ENCODE assay signal across 1 cellular context in genomic region chr1:107056426-107057196, GRCh38.
TF ChIP-seq lines count a peak whose summit lies in the region.

PRMT6 (plus strand) TSS chr1:107056674; CDS start chr1:107056716, 42 bp downstream.

TF ChIP-seq in HepG2, 621 proteins besides CTCF, POLR2A, EP300 and RAD21 (continued from another document and continues in another):
- TF ChIP-seq ZNF280B (CRISPR knock-in tag; IDR thresholded peaks at IDR 0.05; ENCODE audit: borderline replicate concordance) (0 out of 2 replicates have a peak, but pooled peaks have one; percentile 28), ZNF337 (CRISPR knock-in tag; IDR thresholded peaks at IDR 0.05; ENCODE audit: borderline replicate concordance, low read depth) (peak; percentile 87; the same call in 1 of the 2 replicates), YEATS2 (CRISPR knock-in tag; IDR thresholded peaks at IDR 0.05; ENCODE audit: borderline replicate concordance) (peak; percentile 52; the same call in 1 of the 2 replicates), HCFC1 (IDR thresholded peaks at IDR 0.05; ENCODE audit: low read depth, low read length) (peak; percentile 80), ZNF572 (CRISPR knock-in tag; IDR thresholded peaks at IDR 0.05) (0 out of 2 replicates have a peak, but pooled peaks have one; percentile 46), PRDM15 (CRISPR knock-in tag; IDR thresholded peaks at IDR 0.05) (0 out of 2 replicates have a peak, but pooled peaks have one; percentile 21), MTERF4 (CRISPR knock-in tag; IDR thresholded peaks at IDR 0.05) (peak; percentile 72), ZBTB44 (CRISPR knock-in tag; IDR thresholded peaks at IDR 0.05) (no peak), FOXC1 (CRISPR knock-in tag; IDR thresholded peaks at IDR 0.05; ENCODE audit: borderline replicate concordance) (peak; percentile 80), ZNF556 (CRISPR knock-in tag; IDR thresholded peaks at IDR 0.05; ENCODE audit: borderline replicate concordance) (peak; percentile 34; the same call in 1 of the 2 replicates), NRL (CRISPR knock-in tag; IDR thresholded peaks at IDR 0.05; ENCODE audit: borderline replicate concordance) (0 out of 2 replicates have a peak, but pooled peaks have one; percentile 53), ZMYM4 (CRISPR knock-in tag; IDR thresholded peaks at IDR 0.05) (peak; percentile 59), JDP2 (CRISPR knock-in tag; IDR thresholded peaks at IDR 0.05; ENCODE audit: borderline replicate concordance) (no peak), ZNF780A (CRISPR knock-in tag; IDR thresholded peaks at IDR 0.05) (no peak), KDM2A (CRISPR knock-in tag; IDR thresholded peaks at IDR 0.05; ENCODE audit: borderline replicate concordance, low read depth) (peak; percentile 72), DBP (CRISPR knock-in tag; IDR thresholded peaks at IDR 0.05; ENCODE audit: not compliant biosample characterization) (no peak), ZC3H13 (CRISPR knock-in tag; IDR thresholded peaks at IDR 0.05) (peak; percentile 51), ZNF598 (CRISPR knock-in tag; IDR thresholded peaks at IDR 0.05; ENCODE audit: borderline replicate concordance) (peak; percentile 84; the same call in 1 of the 2 replicates), PBX2 (CRISPR knock-in tag; IDR thresholded peaks at IDR 0.05) (no peak), E2F5 (CRISPR knock-in tag; conservative IDR thresholded peaks at IDR 0.05) (peak; percentile 70; the same call in 1 of the 2 replicates), ZNF263 (CRISPR knock-in tag; IDR thresholded peaks at IDR 0.05) (no peak), ZBTB38 (CRISPR knock-in tag; IDR thresholded peaks at IDR 0.05) (peak; percentile 85; the same call in 1 of the 2 replicates), MED13 (CRISPR knock-in tag; IDR thresholded peaks at IDR 0.05) (peak; percentile 32; the same call in 1 of the 2 replicates), TFAP4 (IDR thresholded peaks at IDR 0.05; ENCODE audit: borderline replicate concordance, low read depth) (no peak), GATAD2A (CRISPR knock-in tag; IDR thresholded peaks at IDR 0.05) (peak; percentile 27; the same call in 1 of the 2 replicates), AGO2 (optimal IDR thresholded peaks at IDR 0.05; ENCODE audit: low read depth, low read length) (peak; percentile 48), ZNF3 (CRISPR knock-in tag; IDR thresholded peaks at IDR 0.05) (no peak), ZSCAN21 (CRISPR knock-in tag; IDR thresholded peaks at IDR 0.05; ENCODE audit: borderline replicate concordance) (peak; percentile 74; the same call in 1 of the 2 replicates), SALL2 (CRISPR knock-in tag; IDR thresholded peaks at IDR 0.05) (0 out of 2 replicates have a peak, but pooled peaks have one; percentile 64), NCOA1 (CRISPR knock-in tag; IDR thresholded peaks at IDR 0.05) (peak; percentile 31; the same call in 1 of the 2 replicates), ZNF225 (CRISPR knock-in tag; IDR thresholded peaks at IDR 0.05) (no peak), ZNF274 (CRISPR knock-in tag; IDR thresholded peaks at IDR 0.05) (peak; percentile 63; the same call in 1 of the 2 replicates), ZNF124 (CRISPR knock-in tag; IDR thresholded peaks at IDR 0.05) (peak; percentile 60; the same call in 1 of the 2 replicates), ZNF281 (CRISPR knock-in tag; IDR thresholded peaks at IDR 0.05; ENCODE audit: borderline replicate concordance) (no peak)
- TF ChIP-seq, protein P1, sequence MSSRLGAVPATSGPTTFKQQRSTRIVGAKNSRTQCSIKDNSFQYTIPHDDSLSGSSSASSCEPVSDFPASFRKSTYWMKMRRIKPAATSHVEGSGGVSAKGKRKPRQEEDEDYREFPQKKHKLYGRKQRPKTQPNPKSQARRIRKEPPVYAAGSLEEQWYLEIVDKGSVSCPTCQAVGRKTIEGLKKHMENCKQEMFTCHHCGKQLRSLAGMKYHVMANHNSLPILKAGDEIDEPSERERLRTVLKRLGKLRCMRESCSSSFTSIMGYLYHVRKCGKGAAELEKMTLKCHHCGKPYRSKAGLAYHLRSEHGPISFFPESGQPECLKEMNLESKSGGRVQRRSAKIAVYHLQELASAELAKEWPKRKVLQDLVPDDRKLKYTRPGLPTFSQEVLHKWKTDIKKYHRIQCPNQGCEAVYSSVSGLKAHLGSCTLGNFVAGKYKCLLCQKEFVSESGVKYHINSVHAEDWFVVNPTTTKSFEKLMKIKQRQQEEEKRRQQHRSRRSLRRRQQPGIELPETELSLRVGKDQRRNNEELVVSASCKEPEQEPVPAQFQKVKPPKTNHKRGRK (CRISPR knock-in tag; IDR thresholded peaks at IDR 0.05) = peak; percentile 86; the same call in 1 of the 2 replicates
- TF ChIP-seq, protein P2, sequence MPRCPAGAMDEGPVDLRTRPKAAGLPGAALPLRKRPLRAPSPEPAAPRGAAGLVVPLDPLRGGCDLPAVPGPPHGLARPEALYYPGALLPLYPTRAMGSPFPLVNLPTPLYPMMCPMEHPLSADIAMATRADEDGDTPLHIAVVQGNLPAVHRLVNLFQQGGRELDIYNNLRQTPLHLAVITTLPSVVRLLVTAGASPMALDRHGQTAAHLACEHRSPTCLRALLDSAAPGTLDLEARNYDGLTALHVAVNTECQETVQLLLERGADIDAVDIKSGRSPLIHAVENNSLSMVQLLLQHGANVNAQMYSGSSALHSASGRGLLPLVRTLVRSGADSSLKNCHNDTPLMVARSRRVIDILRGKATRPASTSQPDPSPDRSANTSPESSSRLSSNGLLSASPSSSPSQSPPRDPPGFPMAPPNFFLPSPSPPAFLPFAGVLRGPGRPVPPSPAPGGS (CRISPR knock-in tag; IDR thresholded peaks at IDR 0.05) = peak; percentile 88; the same call in 1 of the 2 replicates
- TF ChIP-seq, protein P3, sequence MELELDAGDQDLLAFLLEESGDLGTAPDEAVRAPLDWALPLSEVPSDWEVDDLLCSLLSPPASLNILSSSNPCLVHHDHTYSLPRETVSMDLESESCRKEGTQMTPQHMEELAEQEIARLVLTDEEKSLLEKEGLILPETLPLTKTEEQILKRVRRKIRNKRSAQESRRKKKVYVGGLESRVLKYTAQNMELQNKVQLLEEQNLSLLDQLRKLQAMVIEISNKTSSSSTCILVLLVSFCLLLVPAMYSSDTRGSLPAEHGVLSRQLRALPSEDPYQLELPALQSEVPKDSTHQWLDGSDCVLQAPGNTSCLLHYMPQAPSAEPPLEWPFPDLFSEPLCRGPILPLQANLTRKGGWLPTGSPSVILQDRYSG (CRISPR knock-in tag; IDR thresholded peaks at IDR 0.05) = 0 out of 2 replicates have a peak, but pooled peaks have one; percentile 31
